Comparison of ENCODE assay signal across 19 cellular contexts in genomic region chr2:124908411-124908810, GRCh38.
"Had no signal": no experiment of that assay in that cellular context is flagged by ENCODE, and none has a peak within 500 bp of the region (broad histone marks: within the 10 kb centered on the region; RNA-seq: fewer than 3 reads in every experiment).

No MANE protein-coding gene starts in this region.

- ATAC-seq: activated naive CD8-positive, alpha-beta T cell treated with anti-CD3 and anti-CD28 coated beads, Interleukin-2, amount 50 U/mL, for 24 hours; psoas muscle; right lobe of liver had no signal

- H3K4me1 Mint-ChIP-seq: activated CD4-positive, alpha-beta T cell treated with anti-CD3 and anti-CD28 coated beads, Interleukin-2, amount 10 ng/mL, durations not matched to agents 7 days and 5 days; activated naive CD8-positive, alpha-beta T cell treated with anti-CD3 and anti-CD28 coated beads, Interleukin-2, amount 50 U/mL, for 24 hours; brain had no signal

- H3K4me3 Mint-ChIP-seq: activated CD4-positive, alpha-beta T cell treated with anti-CD3 and anti-CD28 coated beads, Interleukin-2, amount 10 ng/mL, durations not matched to agents 7 days and 5 days; activated naive CD8-positive, alpha-beta T cell treated with anti-CD3 and anti-CD28 coated beads, Interleukin-2, amount 50 U/mL, for 24 hours; brain; T-helper 2 cell treated with Interferon-gamma antibody and Interleukin-4, amounts not matched to agents 5 μg/mL and 100 μg/mL, for 36 hours had no signal

- H3K27ac Mint-ChIP-seq: activated CD4-positive, alpha-beta T cell treated with anti-CD3 and anti-CD28 coated beads, Interleukin-2, amount 10 ng/mL, durations not matched to agents 7 days and 5 days; activated naive CD8-positive, alpha-beta T cell treated with anti-CD3 and anti-CD28 coated beads, Interleukin-2, amount 50 U/mL, for 24 hours; brain; T-helper 2 cell treated with Interferon-gamma antibody and Interleukin-4, amounts not matched to agents 5 μg/mL and 100 μg/mL, for 36 hours had no signal

- H3K36me3 Mint-ChIP-seq: brain had no signal

- H3K4me3 ChIP-seq: dorsolateral prefrontal cortex, psoas muscle, right lobe of liver, smooth muscle cell, tibial nerve had no signal

- H3K27me3 Mint-ChIP-seq: activated CD4-positive, alpha-beta T cell treated with anti-CD3 and anti-CD28 coated beads, Interleukin-2, amount 10 ng/mL, durations not matched to agents 7 days and 5 days; activated naive CD8-positive, alpha-beta T cell treated with anti-CD3 and anti-CD28 coated beads, Interleukin-2, amount 50 U/mL, for 24 hours; brain had no signal

- DNase-seq: activated CD4-positive, alpha-beta T cell treated with anti-CD3 and anti-CD28 coated beads, Interleukin-2, amount 10 ng/mL, durations not matched to agents 7 days and 5 days; activated CD4-positive, CD25-positive, alpha-beta regulatory T cell; activated naive CD4-positive, alpha-beta T cell; activated naive CD8-positive, alpha-beta T cell treated with anti-CD3 and anti-CD28 coated beads, Interleukin-2, amount 50 U/mL, for 24 hours; dorsolateral prefrontal cortex; erythroblast; foreskin fibroblast; glutamatergic neuron; kidney glomerular epithelial cell; psoas muscle; right lobe of liver; stimulated activated CD4-positive, alpha-beta T cell treated with anti-CD3 and anti-CD28 coated beads, Interleukin-4, amount 100 ng/mL, for 4 hours; stimulated activated CD8-positive, alpha-beta memory T cell treated with anti-CD3 and anti-CD28 coated beads, Interleukin-4, amount 100 ng/mL, for 48 hours; stimulated activated naive CD4-positive, alpha-beta T cell treated with Interleukin-2 at 50 U/mL for 16 hours; substantia nigra had no signal

- H3K9me3 Mint-ChIP-seq: activated naive CD8-positive, alpha-beta T cell treated with anti-CD3 and anti-CD28 coated beads, Interleukin-2, amount 50 U/mL, for 24 hours; brain had no signal
